8 cellular contexts compared by ENCODE assay signal in genomic region chr20:2693286-2693995, GRCh38. TPM values are rescaled to one million over a fixed set of nuclear protein-coding genes. Genes with fewer than 3 reads are reported as not detected.
DNase-seq lines count a peak whose midpoint lies in the region; ATAC-seq, FAIRE-seq and TF ChIP-seq lines count a peak whose summit lies in the region.

No MANE protein-coding gene starts in this region.

- no peak overlapping the region for H2AFZ ChIP-seq in H1 (ENCODE audit: low read length)

- H2AK5ac ChIP-seq in H1 (ENCODE audit: low read depth, low read length) = no peak overlapping the region

- H3K9ac ChIP-seq in HUES64 (ENCODE audit: low read depth, low read length) (no peak overlapping the region), H1 (replicated peaks in 1 of 4; ENCODE audit: extremely low read depth in 1 of 4, low read depth in 3 of 4, low read length in 3 of 4) (no peak overlapping the region)

- H3K4me1 ChIP-seq in HUES64 (ENCODE audit: insufficient read depth, low read length) (peaks cover 13% of the 10 kb centered on the region), H1 (replicated peaks in 1 of 4; ENCODE audit: control insufficient read depth in 3 of 4, insufficient read depth in 4 of 4, low read length in 3 of 4) (peaks cover 0 to 27% (median 14%) of the 10 kb centered on the region in 4 experiments; a peak in 6 of 7 replicates), suprapubic skin (peaks cover 14% of the 10 kb centered on the region)

- ATAC-seq in naive thymus-derived CD8-positive, alpha-beta T cell = peak; percentile 67 to 76
- ATAC-seq in GM19463 (IDR thresholded peaks at IDR 0.05; ENCODE audit: unreplicated experiment) (no peak), GM21737 (IDR thresholded peaks at IDR 0.05; ENCODE audit: unreplicated experiment) (no peak)

- no peak overlapping the region for H2BK20ac ChIP-seq in H1 (ENCODE audit: low read length)

- H3K56ac ChIP-seq in H1 (replicated peaks; ENCODE audit: insufficient read length, low read depth, low read length) = no peak overlapping the region

- no peaks in the 10 kb centered on the region for H3K79me2 ChIP-seq in H1 (ENCODE audit: control insufficient read depth in 1 of 2, insufficient read depth in 2 of 2, low read length in 2 of 2)

- no peak overlapping the region for H4K91ac ChIP-seq in H1 (replicated peaks; ENCODE audit: insufficient read length, low read length)

- H2BK120ac ChIP-seq in H1 (replicated peaks; ENCODE audit: low read depth, low read length) = no peak overlapping the region

- H3K27me3 Mint-ChIP-seq in naive thymus-derived CD8-positive, alpha-beta T cell = peaks cover 7 to 38% (median 30%) of the 10 kb centered on the region in 5 donors

- no peaks in the 10 kb centered on the region for H3K79me1 ChIP-seq in H1 (ENCODE audit: low read depth, low read length)

- H2BK12ac ChIP-seq in H1 (ENCODE audit: low read depth, low read length) = no peak overlapping the region

- H3K27ac ChIP-seq in HUES64 (ENCODE audit: low read depth, low read length) = no peak overlapping the region
- H3K27ac ChIP-seq in H1 (ENCODE audit: low read depth, low read length) = no peak overlapping the region
- H3K27ac ChIP-seq in suprapubic skin = no peak overlapping the region

- CTCF ChIA-PET in H1 (lab: Charles Lee; ENCODE audit: partially characterized antibody) = interaction anchor here (0.9 to 9.2 kb wide), 7 partner anchors 20 to 59 kb away, joined by 3 to 151 read pairs (median 4); no protein-coding TSS in a partner anchor

- H3K4me1 Mint-ChIP-seq in naive thymus-derived CD8-positive, alpha-beta T cell = peaks cover 16 to 23% (median 20%) of the 10 kb centered on the region in 4 donors

- no peak overlapping the region for H2BK15ac ChIP-seq in H1 (ENCODE audit: low read length)

- peak overlapping the region; percentile 56 to 65 for H3K4me2 ChIP-seq in H1 (ENCODE audit: insufficient read depth in 1 of 2, low read depth in 2 of 2, low read length in 2 of 2)

- no peak overlapping the region for H3K18ac ChIP-seq in H1 (ENCODE audit: extremely low read depth, low read length)

- in situ Hi-C loops in ACHN (cut with HindIII; ENCODE audit: low pct_ligation_motif_present, low pct_unique_long_range_greater_than_20kb, low sequenced_read_pairs) = no loop called here

- 1% methylated on average over 88 of the region's 88 CpGs for WGBS in HUES64
- 1% methylated on average over 24 of the region's 88 CpGs; no CpG with 5 or more reads in 1 of the 2 experiments for WGBS in H1 (ENCODE audit: extremely low coverage in 1 of 2, insufficient coverage in 1 of 2, insufficient read length in 1 of 2, insufficient replicate concordance in 2 of 2, low coverage in 1 of 2, low lambda C conversion rate in 2 of 2, missing lambda C conversion rate in 1 of 2), 2 experiments
- WGBS in suprapubic skin = 0% methylated on average over 3 of the region's 88 CpGs

- no peak overlapping the region; the same call in none of the 2 replicates for H4K8ac ChIP-seq in H1 (ENCODE audit: extremely low read depth, insufficient read depth, low read length)

- no peaks in the 10 kb centered on the region for H3K9me3 Mint-ChIP-seq in naive thymus-derived CD8-positive, alpha-beta T cell

- TF ChIP-seq EP300 in H1 (IDR thresholded peaks at IDR 0.05; ENCODE audit: borderline replicate concordance in 1 of 2, low read depth in 2 of 2, low read length in 2 of 2) (no peak), suprapubic skin (IDR thresholded peaks at IDR 0.05) (no peak)

- no peaks in the 10 kb centered on the region for H3K36me3 Mint-ChIP-seq in naive thymus-derived CD8-positive, alpha-beta T cell

- no peaks in the 10 kb centered on the region for H3K36me3 ChIP-seq in HUES64 (ENCODE audit: insufficient read depth, low read length)
- no peaks in the 10 kb centered on the region; a peak in 1 of 8 replicates for H3K36me3 ChIP-seq in H1 (ENCODE audit: control insufficient read depth in 2 of 4, insufficient read depth in 4 of 4, low read length in 3 of 4)
- H3K36me3 ChIP-seq in suprapubic skin = no peaks in the 10 kb centered on the region

- no peak overlapping the region for H3K14ac ChIP-seq in H1 (ENCODE audit: insufficient read length)

- peaks cover 3% of the 10 kb centered on the region; the same call in 1 of the 2 replicates for H3K23me2 ChIP-seq in H1 (ENCODE audit: low read depth, low read length)

- H3K4ac ChIP-seq in H1 (replicated peaks; ENCODE audit: insufficient read length, low read depth, low read length) = no peak overlapping the region

- no peak overlapping the region for H2BK5ac ChIP-seq in H1 (ENCODE audit: low read depth, low read length)

- FAIRE-seq in H1 (lab: Jason Lieb, UNC) = no peak

- TF ChIP-seq CTCF in H1 (IDR thresholded peaks at IDR 0.05; ENCODE audit: control extremely low read depth in 1 of 3, insufficient read depth in 1 of 3, low read depth in 1 of 3, low read length in 3 of 3) (no peak), suprapubic skin (IDR thresholded peaks at IDR 0.05) (no peak)

- POLR2A ChIA-PET in H1 (lab: Charles Lee; ENCODE audit: partially characterized antibody) = interaction anchor here (0.8 to 2.8 kb wide), 7 partner anchors 9 to 147 kb away, joined by 3 to 8 read pairs (median 4); partner anchors contain the start of genes NOP56, PCED1A and VPS16
- POLR2A ChIA-PET in naive thymus-derived CD8-positive, alpha-beta T cell (lab: Charles Lee) = interaction anchor here (0.7 to 4.3 kb wide), 9 partner anchors 20 to 147 kb away, joined by 3 to 21 read pairs (median 3); partner anchors contain the start of genes IDH3B, PCED1A and VPS16

- H3K27ac Mint-ChIP-seq in naive thymus-derived CD8-positive, alpha-beta T cell = no peak overlapping the region

- DNase-seq in ACHN (peak; percentile 20), H1 (ENCODE audit: low read depth in 1 of 2, low spot score in 2 of 2) (peak in 1 of 2 experiments; percentile 67), suprapubic skin (ENCODE audit: low spot score in 2 of 2) (peak; percentile 65 to 76)
- peak; percentile 44 for DNase-seq in activated CD4-positive, alpha-beta T cell treated with anti-CD3 and anti-CD28 coated beads, Interleukin-2, amount 50 U/mL, for 1 hour
- DNase-seq in naive thymus-derived CD8-positive, alpha-beta T cell = peak; percentile 21 to 67 (median 50)

- H4K20me1 ChIP-seq in H1 (replicated peaks in 1 of 2; ENCODE audit: control insufficient read depth in 1 of 2, insufficient read depth in 2 of 2, low read length in 2 of 2) = peaks cover 5 to 9% of the 10 kb centered on the region in 2 experiments

- peak overlapping the region in 4 of 10 donors; percentile 3 to 43 (median 28) for H3K4me3 Mint-ChIP-seq in naive thymus-derived CD8-positive, alpha-beta T cell

- no peaks in the 10 kb centered on the region for H3K9me3 ChIP-seq in HUES64 (ENCODE audit: insufficient read depth, low read depth, low read length)
- no peaks in the 10 kb centered on the region for H3K9me3 ChIP-seq in H1 (ENCODE audit: insufficient read depth in 2 of 2, low read depth in 1 of 2, low read length in 1 of 2)
- H3K9me3 ChIP-seq in suprapubic skin = no peaks in the 10 kb centered on the region

- no peak overlapping the region for H4K5ac ChIP-seq in H1 (ENCODE audit: insufficient read length, low read depth, low read length)

- TF ChIP-seq RAD21 in H1 (IDR thresholded peaks at IDR 0.05 in 1 of 2, conservative IDR thresholded peaks at IDR 0.05 in 1 of 2; ENCODE audit: low read depth in 2 of 2, low read length in 2 of 2) = no peak

- TF ChIP-seq POLR2A in H1 (IDR thresholded peaks at IDR 0.05; ENCODE audit: control extremely low read depth in 1 of 2, low read depth in 2 of 2, low read length in 2 of 2) (no peak), suprapubic skin (IDR thresholded peaks at IDR 0.05) (no peak)

- peak overlapping the region; percentile 37 for H3K4me3 ChIP-seq in HUES64 (ENCODE audit: low read length)
- H3K4me3 ChIP-seq in H1 (ENCODE audit: extremely low read depth in 1 of 4, insufficient read depth in 2 of 4, low read depth in 3 of 4, low read length in 4 of 4) = peak overlapping the region; percentile 7 to 55 (median 24); a peak in 6 of 8 replicates
- H3K4me3 ChIP-seq in suprapubic skin = peak overlapping the region; percentile 60

- H3K27me3 ChIP-seq in HUES64 (ENCODE audit: insufficient read depth, low read length) (peaks cover 91% of the 10 kb centered on the region), H1 (replicated peaks in 1 of 4; ENCODE audit: control insufficient read depth in 3 of 4, extremely low read depth in 1 of 4, insufficient read depth in 3 of 4, low read length in 3 of 4) (peaks cover 54 to 85% (median 74%) of the 10 kb centered on the region in 4 experiments), suprapubic skin (peaks cover 33% of the 10 kb centered on the region)

- no peak overlapping the region for H3K23ac ChIP-seq in H1 (ENCODE audit: insufficient read length)

RNA-seq across cellular contexts. Expression of gene EBF4, which starts 0.9 kb away (rescaled TPM):
- polyA plus RNA-seq in HUES64 (2013, experiment 1 of 2) = 1.3 TPM
- polyA plus RNA-seq in HUES64 (2013, experiment 2 of 2) = 3.4 TPM
- 1.2 and 1.6 TPM in 2 replicates for total RNA-seq in H1 (2021; fragmentation: NEBNext Ultra II Directional; extraction: Animal tissue kit (Norgen Biotek cat#: 25700))
- 2.9 and 3.6 TPM in 2 replicates for polyA plus RNA-seq in H1 (2011; rRNA removed)
- polyA plus RNA-seq in H1 (2011; cell fraction: cytosol; rRNA removed) = 2.9 TPM
- 16.0 TPM for polyA plus RNA-seq in H1 (2011; cell fraction: nucleus; rRNA removed)
- 3.0 to 6.6 TPM (median 3.9 TPM) in 4 replicates for polyA plus RNA-seq in H1 (2012, experiment 1 of 2)
- polyA plus RNA-seq in H1 (2012, experiment 2 of 2) = 2.3 TPM
- polyA plus RNA-seq in H1 (2013, experiment 1 of 2) = 1.5 TPM
- 1.2 TPM for polyA plus RNA-seq in H1 (2013, experiment 2 of 2)
- 1.7 and 2.3 TPM in 2 replicates for polyA minus RNA-seq in H1 (2011; rRNA and poly(A)+ RNA removed)
- 1.9 TPM for polyA minus RNA-seq in H1 (2011; cell fraction: cytosol; rRNA and poly(A)+ RNA removed)
- polyA minus RNA-seq in H1 (2011; cell fraction: nucleus; rRNA and poly(A)+ RNA removed) = 2.4 TPM
- total RNA-seq in naive thymus-derived CD8-positive, alpha-beta T cell = 10 to 100 TPM; 14.3 to 14.9 TPM
- 1 to 10 TPM in 1 of 3 donors, under 1 TPM in 2; 0.37 to 2.2 (median 0.88) TPM for polyA plus RNA-seq in naive thymus-derived CD8-positive, alpha-beta T cell
- 10 to 100 TPM in 1 of 4 donors, 1 to 10 TPM in 3; 5.9 to 12.6 (median 6.3) TPM for total RNA-seq in suprapubic skin

RNA-seq across cellular contexts. Expression of gene IDH3B, which starts 29.4 kb away (rescaled TPM):
- polyA plus RNA-seq in HUES64 (2013, experiment 1 of 2) = 75.7 TPM
- polyA plus RNA-seq in HUES64 (2013, experiment 2 of 2) = 74.6 TPM
- 103 and 110 TPM in 2 replicates for total RNA-seq in H1 (2021; fragmentation: NEBNext Ultra II Directional; extraction: Animal tissue kit (Norgen Biotek cat#: 25700))
- polyA plus RNA-seq in H1 (2011; rRNA removed) = 162 and 167 TPM in 2 replicates
- polyA plus RNA-seq in H1 (2011; cell fraction: cytosol; rRNA removed) = 202 TPM
- 428 TPM for polyA plus RNA-seq in H1 (2011; cell fraction: nucleus; rRNA removed)
- polyA plus RNA-seq in H1 (2012, experiment 1 of 2) = 129 to 159 TPM (median 155 TPM) in 4 replicates
- 85.7 TPM for polyA plus RNA-seq in H1 (2012, experiment 2 of 2)
- 59.3 TPM for polyA plus RNA-seq in H1 (2013, experiment 1 of 2)
- polyA plus RNA-seq in H1 (2013, experiment 2 of 2) = 52.9 TPM
- polyA minus RNA-seq in H1 (2011; rRNA and poly(A)+ RNA removed) = 173 and 188 TPM in 2 replicates
- 64.4 TPM for polyA minus RNA-seq in H1 (2011; cell fraction: cytosol; rRNA and poly(A)+ RNA removed)
- 114 TPM for polyA minus RNA-seq in H1 (2011; cell fraction: nucleus; rRNA and poly(A)+ RNA removed)
- 100 to 1,000 TPM; 121 to 126 TPM for total RNA-seq in naive thymus-derived CD8-positive, alpha-beta T cell
- 100 to 1,000 TPM in 2 of 3 donors, 10 to 100 TPM in 1; 95.6 to 126 (median 115) TPM for polyA plus RNA-seq in naive thymus-derived CD8-positive, alpha-beta T cell
- 100 to 1,000 TPM; 119 to 135 (median 121) TPM for total RNA-seq in suprapubic skin

RNA-seq across cellular contexts. Expression of gene NOP56, which starts 41.0 kb away (rescaled TPM):
- polyA plus RNA-seq in HUES64 (2013, experiment 1 of 2) = 481 TPM
- polyA plus RNA-seq in HUES64 (2013, experiment 2 of 2) = 421 TPM
- 668 and 677 TPM in 2 replicates for total RNA-seq in H1 (2021; fragmentation: NEBNext Ultra II Directional; extraction: Animal tissue kit (Norgen Biotek cat#: 25700))
- 364 and 391 TPM in 2 replicates for polyA plus RNA-seq in H1 (2011; rRNA removed)
- 433 TPM for polyA plus RNA-seq in H1 (2011; cell fraction: cytosol; rRNA removed)
- 1,642 TPM for polyA plus RNA-seq in H1 (2011; cell fraction: nucleus; rRNA removed)
- polyA plus RNA-seq in H1 (2012, experiment 1 of 2) = 603 to 679 TPM (median 649 TPM) in 4 replicates
- 135 TPM for polyA plus RNA-seq in H1 (2012, experiment 2 of 2)
- 937 TPM for polyA plus RNA-seq in H1 (2013, experiment 1 of 2)
- polyA plus RNA-seq in H1 (2013, experiment 2 of 2) = 806 TPM
- 546 and 558 TPM in 2 replicates for polyA minus RNA-seq in H1 (2011; rRNA and poly(A)+ RNA removed)
- 255 TPM for polyA minus RNA-seq in H1 (2011; cell fraction: cytosol; rRNA and poly(A)+ RNA removed)
- polyA minus RNA-seq in H1 (2011; cell fraction: nucleus; rRNA and poly(A)+ RNA removed) = 857 TPM
- 100 to 1,000 TPM; 271 to 279 TPM for total RNA-seq in naive thymus-derived CD8-positive, alpha-beta T cell
- polyA plus RNA-seq in naive thymus-derived CD8-positive, alpha-beta T cell = 100 to 1,000 TPM in 2 of 3 donors, 10 to 100 TPM in 1; 72.3 to 115 (median 107) TPM
- total RNA-seq in suprapubic skin = 100 to 1,000 TPM in 3 of 4 donors, 10 to 100 TPM in 1; 81.2 to 140 (median 109) TPM

Comparison
In these comparisons a context has a peak if more than half of its experiments do, and no peak if none do; other contexts are left out.
1. ATAC-seq: peak in naive thymus-derived CD8-positive, alpha-beta T cell (2 of 2); none in GM19463 (single experiment) and GM21737 (single experiment).
2. Peak in every context shown above with its lines, with median percentiles within 50 percentile points of each other: H3K4me3 ChIP-seq.